Comparison of ENCODE assay signal across 23 cellular contexts in the genomic region with DNA sequence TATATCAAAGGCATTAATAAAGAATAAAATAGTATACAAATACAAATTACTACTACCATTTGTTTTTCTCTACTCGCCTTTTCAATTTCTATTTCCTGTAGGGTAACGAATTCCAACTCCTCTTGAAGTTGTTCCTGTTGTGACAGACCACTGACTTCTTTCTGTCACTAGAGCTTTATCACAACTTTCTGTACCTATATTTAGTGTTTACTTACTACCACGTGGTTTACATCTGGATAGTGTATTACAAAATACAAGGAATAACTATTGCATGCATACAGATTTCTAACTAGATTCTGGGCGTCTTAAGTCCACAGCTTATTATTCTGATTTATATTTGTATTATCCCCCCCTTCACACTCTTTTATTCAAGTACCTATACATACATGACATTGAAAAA.
"Had no signal": no experiment of that assay in that cellular context is flagged by ENCODE, and none has a peak within 500 bp of the region (broad histone marks: within the 10 kb centered on the region; RNA-seq: fewer than 3 reads in every experiment).

No MANE protein-coding gene starts in this region.

- ATAC-seq: lower lobe of right lung; naive thymus-derived CD8-positive, alpha-beta T cell; psoas muscle; sciatic nerve; stimulated activated naive B cell treated with anti-CD40 and anti-IgM and Interleukin-4, amounts not matched to agents 10 μg/mL and 1 μg/mL and 100 μg/mL, for 72 hours; stimulated activated naive CD8-positive, alpha-beta T cell treated with anti-CD3 and anti-CD28 coated beads, Interleukin-15, Interleukin-2, amounts not matched to agents 100 U/mL and 50 U/mL, for 24 hours had no signal

- H3K27ac ChIP-seq: lower lobe of right lung, parathyroid adenoma, psoas muscle, skin epidermis, stomach, testis, thyroid gland, transverse colon, upper lobe of left lung, vagina had no signal

- H3K9ac ChIP-seq: parathyroid adenoma had no signal

- H3K4me3 ChIP-seq: lower lobe of right lung, psoas muscle, skin epidermis, stomach, testis, thyroid gland, transverse colon, upper lobe of left lung, vagina had no signal

- H3K9me3 ChIP-seq: lower lobe of right lung, psoas muscle, stomach, testis, thyroid gland, transverse colon, upper lobe of left lung, vagina had no signal

- DNase-seq: hippocampal formation; kidney; lower lobe of right lung; mammary epithelial cell; mesenchymal stem cell; naive thymus-derived CD8-positive, alpha-beta T cell; nucleus accumbens; psoas muscle; stimulated activated CD4-positive, alpha-beta T cell treated with anti-CD3 and anti-CD28 coated beads, Interleukin-12 subunit alpha, Interleukin-12 subunit beta, amount 100 ng/mL, for 4 hours; stimulated activated CD4-positive, alpha-beta T cell treated with anti-CD3 and anti-CD28 coated beads, Interleukin-15, amount 100 ng/mL, for 24 hours; stimulated activated CD4-positive, alpha-beta T cell treated with anti-CD3 and anti-CD28 coated beads, Interleukin-2, amount 100 ng/mL, for 24 hours; stimulated activated CD4-positive, alpha-beta T cell treated with anti-CD3 and anti-CD28 coated beads, Interleukin-4, amount 100 ng/mL, for 1 hour; stimulated activated naive B cell treated with anti-CD40 and anti-IgM and Interleukin-4, amounts not matched to agents 10 μg/mL and 1 μg/mL and 100 μg/mL, for 72 hours; stimulated activated naive CD8-positive, alpha-beta T cell treated with anti-CD3 and anti-CD28 coated beads, Interleukin-15, Interleukin-2, amounts not matched to agents 100 U/mL and 50 U/mL, for 24 hours; stomach; testis; thyroid gland; transverse colon; upper lobe of left lung had no signal

- H3K4me1 ChIP-seq: lower lobe of right lung, parathyroid adenoma, psoas muscle, testis, thyroid gland, transverse colon, upper lobe of left lung, vagina had no signal

- H3K27me3 ChIP-seq: stomach, testis, thyroid gland, transverse colon, upper lobe of left lung, vagina had no signal
